ENCODE assay signal across 37 cellular contexts in genomic region chr10:22381262-22381661, GRCh38. TPM values are rescaled to one million over a fixed set of nuclear protein-coding genes. Genes with fewer than 3 reads are reported as not detected.
"Had no signal": no experiment of that assay in that cellular context is flagged by ENCODE, and none has a peak within 500 bp of the region (broad histone marks: within the 10 kb centered on the region; RNA-seq: fewer than 3 reads in every experiment).

No MANE protein-coding gene starts in this region.

- DNase-seq: activated B cell treated with CpG ODN at 0.5 μM for 24 hours; activated CD4-positive, alpha-beta memory T cell treated with anti-CD3 and anti-CD28 coated beads for 36 hours; activated CD4-positive, alpha-beta T cell treated with anti-CD3 and anti-CD28 coated beads for 4 hours; activated CD4-positive, alpha-beta T cell treated with anti-CD3 and anti-CD28 coated beads, Interleukin-2, amount 50 U/mL, for 1 hour; activated CD4-positive, CD25-positive, alpha-beta regulatory T cell treated with anti-CD3 and anti-CD28 coated beads, Interleukin-2, amount 50 U/mL, for 72 hours; activated CD8-positive, alpha-beta memory T cell treated with anti-CD3 and anti-CD28 coated beads, Interleukin-2, amount 50 U/mL, for 4 hours; activated effector memory CD4-positive, alpha-beta T cell treated with anti-CD3 and anti-CD28 coated beads, Interleukin-2, amount 50 U/mL, for 16 hours; activated naive CD4-positive, alpha-beta T cell; activated naive CD4-positive, alpha-beta T cell treated with anti-CD3 and anti-CD28 coated beads, Interleukin-2, amount 50 U/mL, for 16 hours; activated naive CD8-positive, alpha-beta T cell treated with anti-CD3 and anti-CD28 coated beads for 36 hours; activated T-cell treated with anti-CD3 and anti-CD28 coated beads for 4 hours; activated T-cell treated with anti-CD3 and anti-CD28 coated beads, Interleukin-2, amount 50 U/mL, for 4 hours; amygdala; Kasumi-1; KG1; MG63; NCI-H1048; NCI-H1105 treated with DMSO at 0.1 percent for 48 hours; NCI-H1436; NCI-H1694; NCI-H1930; NCI-H2081 treated with DMSO at 0.1 percent for 48 hours; NCI-H226; NCI-H524 treated with DMSO at 0.1 percent for 48 hours; SHP77; SJCRH30; T-helper 9 cell had no signal

- H3K36me3 ChIP-seq: ascending aorta, cardiac muscle cell, MG63, SJCRH30 had no signal

- H3K4me3 Mint-ChIP-seq: activated B cell treated with CpG ODN at 0.5 μM for 24 hours; activated CD4-positive, alpha-beta memory T cell treated with anti-CD3 and anti-CD28 coated beads for 36 hours; activated naive CD8-positive, alpha-beta T cell treated with anti-CD3 and anti-CD28 coated beads for 36 hours; activated T-cell treated with anti-CD3 and anti-CD28 coated beads, Interleukin-2, amount 50 U/mL, for 4 hours; activated T-helper 17 cell treated with anti-CD3 and anti-CD28 coated beads, Interleukin-2, amount 50 U/mL, for 72 hours; central memory CD8-positive, alpha-beta T cell; T-helper 1 cell treated with Interleukin-12 subunit alpha and Interleukin-12 subunit beta and Interleukin-4 antibody, amounts not matched to agents 30 μg/mL and 1 μg/mL, for 36 hours had no signal

- H3K36me3 Mint-ChIP-seq: activated CD4-positive, alpha-beta memory T cell treated with anti-CD3 and anti-CD28 coated beads for 36 hours; activated naive CD8-positive, alpha-beta T cell treated with anti-CD3 and anti-CD28 coated beads for 36 hours had no signal

- H3K27ac ChIP-seq: ascending aorta, cardiac muscle cell, SJCRH30, SK-N-MC, VCaP had no signal

- ATAC-seq: activated T-cell treated with anti-CD3 and anti-CD28 coated beads, Interleukin-2, amount 50 U/mL, for 4 hours; activated T-helper 17 cell treated with anti-CD3 and anti-CD28 coated beads, Interleukin-2, amount 50 U/mL, for 72 hours; Panc1 had no signal

- H3K27me3 ChIP-seq: ascending aorta, cardiac muscle cell, MG63, SJCRH30 had no signal

- H3K9me3 Mint-ChIP-seq: activated B cell treated with CpG ODN at 0.5 μM for 24 hours; activated CD4-positive, alpha-beta memory T cell treated with anti-CD3 and anti-CD28 coated beads for 36 hours; activated naive CD8-positive, alpha-beta T cell treated with anti-CD3 and anti-CD28 coated beads for 36 hours; activated T-cell treated with anti-CD3 and anti-CD28 coated beads, Interleukin-2, amount 50 U/mL, for 4 hours; activated T-helper 17 cell treated with anti-CD3 and anti-CD28 coated beads, Interleukin-2, amount 50 U/mL, for 72 hours; central memory CD8-positive, alpha-beta T cell; T-helper 1 cell treated with Interleukin-12 subunit alpha and Interleukin-12 subunit beta and Interleukin-4 antibody, amounts not matched to agents 30 μg/mL and 1 μg/mL, for 36 hours had no signal

- H3K4me1 Mint-ChIP-seq: central memory CD8-positive, alpha-beta T cell had no signal

- H3K4me3 ChIP-seq: ascending aorta, cardiac muscle cell, MG63, SJCRH30, SK-N-MC had no signal

- H3K4me1 ChIP-seq: ascending aorta, SJCRH30 had no signal

- H3K9me3 ChIP-seq: ascending aorta, MG63, SJCRH30 had no signal

- H3K27me3 Mint-ChIP-seq: activated B cell treated with CpG ODN at 0.5 μM for 24 hours; activated CD4-positive, alpha-beta memory T cell treated with anti-CD3 and anti-CD28 coated beads for 36 hours had no signal

- H3K27ac Mint-ChIP-seq: activated B cell treated with CpG ODN at 0.5 μM for 24 hours; activated CD4-positive, alpha-beta memory T cell treated with anti-CD3 and anti-CD28 coated beads for 36 hours; activated naive CD8-positive, alpha-beta T cell treated with anti-CD3 and anti-CD28 coated beads for 36 hours; activated T-helper 17 cell treated with anti-CD3 and anti-CD28 coated beads, Interleukin-2, amount 50 U/mL, for 72 hours; T-helper 1 cell treated with Interleukin-12 subunit alpha and Interleukin-12 subunit beta and Interleukin-4 antibody, amounts not matched to agents 30 μg/mL and 1 μg/mL, for 36 hours had no signal

RNA-seq across cellular contexts. Expression of gene SPAG6, which starts 36.0 kb away (rescaled TPM):
- total RNA-seq: activated naive CD8-positive, alpha-beta T cell treated with anti-CD3 and anti-CD28 coated beads for 36 hours; activated T-cell treated with anti-CD3 and anti-CD28 coated beads, Interleukin-2, amount 50 U/mL, for 4 hours; activated T-helper 17 cell treated with anti-CD3 and anti-CD28 coated beads, Interleukin-2, amount 50 U/mL, for 72 hours; ascending aorta; cardiac muscle cell; NCI-H460; RPMI7951 had no signal
- polyA plus RNA-seq: cardiac muscle cell had no signal
